Comparison of ENCODE assay signal across 8 cellular contexts in the genomic region with DNA sequence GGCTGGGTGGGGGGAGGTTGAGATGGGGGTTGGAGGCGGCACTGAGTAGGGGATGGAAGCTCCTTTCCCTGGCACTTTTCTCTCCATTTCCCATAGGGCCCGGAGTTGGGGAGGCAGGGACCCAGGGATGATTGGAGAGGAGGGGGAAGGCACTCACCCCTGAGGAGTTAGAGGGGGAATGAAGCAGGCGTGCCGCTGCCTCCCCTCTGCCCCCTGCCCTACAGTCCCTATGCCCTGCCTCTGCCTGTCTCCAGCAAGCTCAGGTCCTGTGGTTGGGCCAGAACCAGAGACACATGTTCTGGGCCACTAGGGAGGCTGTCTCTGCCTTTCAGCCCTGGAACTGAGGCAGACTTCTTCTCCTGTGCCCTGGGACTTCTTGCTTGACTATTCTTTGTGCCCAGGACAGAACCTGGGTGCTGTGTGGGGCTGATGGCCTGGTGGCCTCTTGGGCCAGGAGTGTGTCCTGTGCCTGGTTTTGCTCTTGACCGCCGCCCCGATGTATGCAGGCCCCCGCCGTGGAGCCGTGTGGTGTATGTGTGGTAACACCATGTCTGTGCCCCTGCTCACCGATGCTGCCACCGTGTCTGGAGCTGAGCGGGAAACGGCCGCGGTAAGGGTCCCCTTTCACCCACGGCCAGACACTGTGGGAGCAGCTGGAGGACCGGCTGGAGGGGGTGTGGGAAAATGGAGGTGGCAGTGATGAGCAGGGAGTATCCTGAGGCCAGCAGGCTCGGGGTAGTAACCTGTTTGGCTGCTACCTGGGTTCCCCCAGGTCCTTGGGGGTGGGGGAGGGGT. TPM values are rescaled to one million over a fixed set of nuclear protein-coding genes. Genes with fewer than 3 reads are reported as not detected.
DNase-seq lines count a peak whose midpoint lies in the region; ATAC-seq and TF ChIP-seq lines count a peak whose summit lies in the region.

No MANE protein-coding gene starts in this region.

- POLR2A ChIA-PET in GM10248 (lab: Yijun Ruan, JAX), result interaction anchor here (0.6 to 2.0 kb wide), 2 partner anchors 9 to 26 kb away, joined by 5 to 6 read pairs; no protein-coding TSS in a partner anchor

- H3K27me3 ChIP-seq in GM23248 (replicated peaks; ENCODE audit: insufficient read depth), result no peaks in the 10 kb centered on the region
- H3K27me3 ChIP-seq in SU-DHL-6 (ENCODE audit: low read length), result no peaks in the 10 kb centered on the region

- H3K4me2 ChIP-seq in GM23248 (ENCODE audit: unreplicated experiment) (peak overlapping the region; percentile 88), SU-DHL-6 (ENCODE audit: low read depth, low read length, poor library complexity, severe bottlenecking) (peak overlapping the region; percentile 77)

- H3K36me3 ChIP-seq in GM23248 (ENCODE audit: low read depth) (peaks cover 6% of the 10 kb centered on the region; the same call in 1 of the 2 replicates), SU-DHL-6 (ENCODE audit: low read length) (no peaks in the 10 kb centered on the region)

- H3K9me3 ChIP-seq in GM23248 (ENCODE audit: low read depth), result no peaks in the 10 kb centered on the region
- no peaks in the 10 kb centered on the region for H3K9me3 ChIP-seq in SU-DHL-6 (ENCODE audit: insufficient read depth, low read length)

- in situ Hi-C loops in GM23248 (cut with MboI), result no loop called here

- H2AFZ ChIP-seq in GM23248 (no peak overlapping the region), SU-DHL-6 (ENCODE audit: low read depth, low read length, severe bottlenecking) (no peak overlapping the region)

- H3K4me3 ChIP-seq in GM23248, result peak overlapping the region; percentile 97
- peak overlapping the region; percentile 98 for H3K4me3 ChIP-seq in SU-DHL-6 (ENCODE audit: insufficient read depth, low read length, poor library complexity, severe bottlenecking)
- H3K4me3 ChIP-seq in fibroblast of the aortic adventitia (ENCODE audit: low read depth, low read length), result peak overlapping the region; percentile 95
- H3K4me3 ChIP-seq in retinal pigment epithelial cell (ENCODE audit: low read length), result peak overlapping the region; percentile 96

- CTCF ChIA-PET in GM10248 (lab: Yijun Ruan, JAX), result interaction anchor here (1.1 to 16.4 kb wide), 3 partner anchors 18 to 125 kb away, joined by 3 to 169 read pairs (median 11); no protein-coding TSS in a partner anchor

- H3F3A ChIP-seq in GM23248 (ENCODE audit: insufficient read depth), result peaks cover 24% of the 10 kb centered on the region
- peaks cover 13% of the 10 kb centered on the region for H3F3A ChIP-seq in SU-DHL-6 (ENCODE audit: insufficient read depth)

- TF ChIP-seq CTCF in SU-DHL-6 (IDR thresholded peaks at IDR 0.05; ENCODE audit: insufficient read depth, low read length, poor library complexity, severe bottlenecking) (no peak), fibroblast of the aortic adventitia (IDR thresholded peaks at IDR 0.05; ENCODE audit: insufficient read depth, low read length) (no peak), retinal pigment epithelial cell (conservative IDR thresholded peaks at IDR 0.05; ENCODE audit: low read depth, low read length) (no peak), GM10248 (IDR thresholded peaks at IDR 0.05; ENCODE audit: control extremely low read depth, extremely low read depth, low read depth, missing control alignments) (no peak)

- ATAC-seq in GM21529 (IDR thresholded peaks at IDR 0.05; ENCODE audit: unreplicated experiment) (no peak), GM21526 (IDR thresholded peaks at IDR 0.05; ENCODE audit: low FRiP score, unreplicated experiment) (no peak)

- H3K79me2 ChIP-seq in GM23248 (ENCODE audit: insufficient read depth) (peaks cover 38% of the 10 kb centered on the region), SU-DHL-6 (ENCODE audit: insufficient read depth, low read length) (peaks cover 20% of the 10 kb centered on the region)

- peak; percentile 36 for DNase-seq in GM23248
- no peak for DNase-seq in fibroblast of the aortic adventitia (ENCODE audit: low read depth)
- DNase-seq in retinal pigment epithelial cell (ENCODE audit: low read depth), result no peak
- DNase-seq in GM10248 (ENCODE audit: extremely low spot score), result no peak
- DNase-seq in activated effector memory CD4-positive, alpha-beta T cell treated with Interleukin-2 at 50 U/mL for 16 hours, result no peak

- WGBS in GM23248 (ENCODE audit: low coverage in 1 of 2, low lambda C conversion rate in 2 of 2, missing lambda C conversion rate in 2 of 2), 2 experiments, result 52 to 63% methylated on average over 18 to 19 of the region's 19 CpGs

- H3K4me1 ChIP-seq in GM23248 (ENCODE audit: insufficient read depth), result peaks cover 10% of the 10 kb centered on the region

- peak overlapping the region; percentile 85 for H3K9ac ChIP-seq in GM23248
- H3K9ac ChIP-seq in SU-DHL-6 (ENCODE audit: low read length), result peak overlapping the region; percentile 91

- H3K9me2 ChIP-seq in GM23248 (ENCODE audit: insufficient read depth) (no peaks in the 10 kb centered on the region), SU-DHL-6 (replicated peaks; ENCODE audit: insufficient read depth, low read length) (no peaks in the 10 kb centered on the region)

- H3K27ac ChIP-seq in GM23248 (no peak overlapping the region), SU-DHL-6 (ENCODE audit: low read depth, low read length) (no peak overlapping the region)

- H4K20me1 ChIP-seq in GM23248 (ENCODE audit: insufficient read depth), result no peaks in the 10 kb centered on the region
- H4K20me1 ChIP-seq in SU-DHL-6 (ENCODE audit: low read depth, low read length), result no peaks in the 10 kb centered on the region

RNA-seq across cellular contexts. Expression of a gene that starts 1.4 kb away (rescaled TPM):
- 48.1 and 58.4 TPM in 2 replicates for total RNA-seq in GM23248 (2014; rRNA removed; shearing (Covaris generic))
- polyA plus RNA-seq in GM23248 (2016; fragmentation: Nextera tagmentation; extraction: Ambion mirVana), result 46.3 and 48.2 TPM in 2 replicates
- 11.8 and 39.9 TPM in 2 replicates for total RNA-seq in fibroblast of the aortic adventitia (ENCODE audit: low replicate concordance)

RNA-seq across cellular contexts. Expression of a gene that starts 8.2 kb away (rescaled TPM):
- total RNA-seq in GM23248 (2014; rRNA removed; shearing (Covaris generic)), result 16.2 and 20.9 TPM in 2 replicates
- 20.5 and 23.5 TPM in 2 replicates for polyA plus RNA-seq in GM23248 (2016; fragmentation: Nextera tagmentation; extraction: Ambion mirVana)
- 5.0 and 16.7 TPM in 2 replicates for total RNA-seq in fibroblast of the aortic adventitia (ENCODE audit: low replicate concordance)

RNA-seq across cellular contexts. Expression of a gene that starts 14.1 kb away (rescaled TPM):
- total RNA-seq in GM23248 (2014; rRNA removed; shearing (Covaris generic)), result 51.0 and 63.0 TPM in 2 replicates
- polyA plus RNA-seq in GM23248 (2016; fragmentation: Nextera tagmentation; extraction: Ambion mirVana), result 38.4 and 39.4 TPM in 2 replicates
- 43.8 and 50.0 TPM in 2 replicates for total RNA-seq in fibroblast of the aortic adventitia (ENCODE audit: low replicate concordance)

RNA-seq across cellular contexts. Expression of a gene that starts 32.9 kb away (rescaled TPM):
- total RNA-seq in GM23248 (2014; rRNA removed; shearing (Covaris generic)), result 48.1 and 50.8 TPM in 2 replicates
- 46.9 and 49.3 TPM in 2 replicates for polyA plus RNA-seq in GM23248 (2016; fragmentation: Nextera tagmentation; extraction: Ambion mirVana)
- 28.4 and 38.1 TPM in 2 replicates for total RNA-seq in fibroblast of the aortic adventitia (ENCODE audit: low replicate concordance)

RNA-seq across cellular contexts. Expression of a gene that starts 49.1 kb away (rescaled TPM):
- 44.3 and 49.6 TPM in 2 replicates for total RNA-seq in GM23248 (2014; rRNA removed; shearing (Covaris generic))
- 46.4 and 50.1 TPM in 2 replicates for polyA plus RNA-seq in GM23248 (2016; fragmentation: Nextera tagmentation; extraction: Ambion mirVana)
- total RNA-seq in fibroblast of the aortic adventitia (ENCODE audit: low replicate concordance), result 33.4 and 41.9 TPM in 2 replicates
